ENCODE assay signal across 24 cellular contexts in the genomic region with DNA sequence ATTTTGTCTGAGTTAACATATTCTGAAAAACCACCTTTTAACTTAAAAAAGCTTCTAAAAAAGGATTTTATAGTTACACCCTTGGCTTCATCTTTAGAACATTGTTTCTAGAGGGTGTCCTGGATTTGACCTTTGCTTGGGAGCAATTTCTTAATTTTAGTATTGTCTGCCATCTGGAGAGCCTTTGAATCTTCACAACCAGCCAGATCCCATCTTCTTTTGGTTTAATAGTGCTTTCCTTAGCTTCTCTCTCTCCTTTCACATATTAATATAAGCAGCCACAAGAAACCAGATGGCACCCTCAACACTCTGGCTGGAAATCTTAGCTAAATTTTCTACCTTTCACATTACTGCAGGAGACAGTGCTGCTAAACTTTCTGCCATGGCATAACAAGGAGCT.
"Had no signal": no experiment of that assay in that cellular context is flagged by ENCODE, and none has a peak within 500 bp of the region (broad histone marks: within the 10 kb centered on the region; RNA-seq: fewer than 3 reads in every experiment).

No MANE protein-coding gene starts in this region.

- H3K4me2 ChIP-seq: hepatocyte had no signal

- H3K36me3 ChIP-seq: lower lobe of right lung, ovary, spleen, tibial artery had no signal

- FAIRE-seq: endometrium, frontal cortex, islet of Langerhans had no signal

- DNase-seq: cortex of kidney; effector memory CD8-positive, alpha-beta T cell; head of caudate nucleus; left ventricle myocardium superior; lower lobe of right lung; naive thymus-derived CD8-positive, alpha-beta T cell; nephron progenitor cell; nucleus accumbens; ovary; posterior cingulate gyrus; psoas muscle; right cardiac atrium; spleen; stimulated activated CD4-positive, alpha-beta T cell treated with anti-CD3 and anti-CD28 coated beads, Interleukin-4, amount 100 ng/mL, for 4 hours; stimulated activated naive CD8-positive, alpha-beta T cell treated with anti-CD3 and anti-CD28 coated beads, Interleukin-15, Interleukin-2, amounts not matched to agents 100 U/mL and 50 U/mL, for 24 hours; substantia nigra; testis; tibial artery had no signal

- H3K79me2 ChIP-seq: hepatocyte had no signal

- ATAC-seq: effector memory CD8-positive, alpha-beta T cell; left ventricle myocardium superior; lower lobe of right lung; naive thymus-derived CD8-positive, alpha-beta T cell; psoas muscle; right cardiac atrium; stimulated activated memory B cell treated with anti-CD40 and anti-IgM and Interleukin-4, amounts not matched to agents 10 μg/mL and 1 μg/mL and 100 μg/mL, for 72 hours; stimulated activated naive CD8-positive, alpha-beta T cell treated with anti-CD3 and anti-CD28 coated beads, Interleukin-15, Interleukin-2, amounts not matched to agents 100 U/mL and 50 U/mL, for 24 hours had no signal

- H3K4me1 ChIP-seq: lower lobe of right lung, spleen, testis, tibial artery had no signal

- H3K9me3 ChIP-seq: lower lobe of right lung, ovary, psoas muscle, spleen, testis, tibial artery had no signal

- H3K4me3 ChIP-seq: hepatocyte, lower lobe of right lung, ovary, psoas muscle, skin epidermis, spleen, testis, tibial artery had no signal

- H2AFZ ChIP-seq: hepatocyte had no signal

- H3K27ac ChIP-seq: hepatocyte, lower lobe of right lung, ovary, psoas muscle, skin epidermis, spleen, testis, tibial artery had no signal

- H3K27me3 ChIP-seq: hepatocyte, ovary, testis, tibial artery had no signal
